Comparison of ENCODE assay signal across 30 cellular contexts in genomic region chr17:57302690-57303089, GRCh38. TPM values are rescaled to one million over a fixed set of nuclear protein-coding genes. Genes with fewer than 3 reads are reported as not detected.
DNase-seq lines count a peak whose midpoint lies in the region; ATAC-seq and TF ChIP-seq lines count a peak whose summit lies in the region.
"Had no signal": no experiment of that assay in that cellular context is flagged by ENCODE, and none has a peak within 500 bp of the region (broad histone marks: within the 10 kb centered on the region; RNA-seq: fewer than 3 reads in every experiment).

No MANE protein-coding gene starts in this region.

- H4K5ac ChIP-seq in H9 (ENCODE audit: insufficient read length, low read depth, low read length) = no peak overlapping the region

- ATAC-seq in activated CD4-positive, alpha-beta T cell treated with anti-CD3 and anti-CD28 coated beads for 36 hours = no peak
- ATAC-seq: GM23338 had no signal

- no peak for TF ChIP-seq CTCF in H9 (conservative IDR thresholded peaks at IDR 0.05)
- no peak for TF ChIP-seq CTCF in brain (conservative IDR thresholded peaks at IDR 0.05)
- TF ChIP-seq CTCF in progenitor cell of endocrine pancreas (IDR thresholded peaks at IDR 0.05; ENCODE audit: unreplicated experiment) = no peak
- TF ChIP-seq CTCF in Calu3 (IDR thresholded peaks at IDR 0.05; ENCODE audit: unreplicated experiment) = no peak
- TF ChIP-seq CTCF in ascending aorta (IDR thresholded peaks at IDR 0.05) = no peak

- peaks cover 0 to 12% of the 10 kb centered on the region in 2 donors for H3K36me3 ChIP-seq in ascending aorta
- H3K36me3 ChIP-seq: sigmoid colon had no signal

- no peak overlapping the region for H2BK12ac ChIP-seq in H9 (ENCODE audit: insufficient read length, low read depth, low read length)

- H3K27ac Mint-ChIP-seq in activated CD4-positive, alpha-beta T cell treated with anti-CD3 and anti-CD28 coated beads for 36 hours = peak overlapping the region; percentile 34
- H3K27ac Mint-ChIP-seq in H9 (peak overlapping the region in 2 of 3 experiments; percentile 55 to 65; a peak in 3 of 7 replicates), brain (peak overlapping the region; percentile 40 to 86 (median 45)), progenitor cell of endocrine pancreas (peak overlapping the region; percentile 59), Calu3 (ENCODE audit: unreplicated experiment) (no peak overlapping the region)
- H3K27ac Mint-ChIP-seq: CD4-positive, alpha-beta T cell; GM23338; HFFc6 had no signal

- H3K56ac ChIP-seq in H9 (ENCODE audit: insufficient read length, low read depth, low read length) = no peak overlapping the region

- H3K9me3 Mint-ChIP-seq in activated CD4-positive, alpha-beta T cell treated with anti-CD3 and anti-CD28 coated beads for 36 hours (ENCODE audit: low read depth) = peaks cover 9% of the 10 kb centered on the region
- H3K9me3 Mint-ChIP-seq in H9 (peaks cover 9 to 13% of the 10 kb centered on the region in 2 experiments), brain (peaks cover 20 to 38% (median 32%) of the 10 kb centered on the region in 5 experiments), progenitor cell of endocrine pancreas (ENCODE audit: low read depth) (peaks cover 3% of the 10 kb centered on the region), Calu3 (ENCODE audit: low read depth, unreplicated experiment) (no peaks in the 10 kb centered on the region)
- H3K9me3 Mint-ChIP-seq: CD4-positive, alpha-beta T cell; HFFc6 had no signal

- peaks cover 17% of the 10 kb centered on the region for H3K4me1 Mint-ChIP-seq in activated CD4-positive, alpha-beta T cell treated with anti-CD3 and anti-CD28 coated beads for 36 hours
- H3K4me1 Mint-ChIP-seq in H9 (peaks cover 17 to 20% of the 10 kb centered on the region in 2 experiments), brain (peaks cover 66% of the 10 kb centered on the region), progenitor cell of endocrine pancreas (ENCODE audit: low read depth) (peaks cover 5% of the 10 kb centered on the region), Calu3 (ENCODE audit: low read depth, unreplicated experiment) (no peaks in the 10 kb centered on the region)

- H3K23me2 ChIP-seq in H9 (ENCODE audit: insufficient read length, low read depth, low read length, poor library complexity, severe bottlenecking) = no peaks in the 10 kb centered on the region

- CTCF ChIA-PET in activated CD4-positive, alpha-beta T cell treated with anti-CD3 and anti-CD28 coated beads for 36 hours (lab: Charles Lee) = interaction anchor here (0.6 kb wide), 1 partner anchor 218 kb away, joined by 3 read pairs; no protein-coding TSS in a partner anchor
- CTCF ChIA-PET in Calu3 (lab: Charles Lee) = no interaction called here

- H4K20me1 ChIP-seq in H9 (ENCODE audit: control insufficient read depth, insufficient read depth, insufficient read length) = no peaks in the 10 kb centered on the region

- H3K4ac ChIP-seq in H9 (ENCODE audit: low read depth, low read length) = no peak overlapping the region

- no peak overlapping the region for H3T11ph ChIP-seq in H9 (ENCODE audit: low read length)

- H3K27me3 Mint-ChIP-seq in activated CD4-positive, alpha-beta T cell treated with anti-CD3 and anti-CD28 coated beads for 36 hours = no peaks in the 10 kb centered on the region
- H3K27me3 Mint-ChIP-seq in H9 (ENCODE audit: low read depth) = no peaks in the 10 kb centered on the region
- H3K27me3 Mint-ChIP-seq in brain = no peaks in the 10 kb centered on the region
- no peaks in the 10 kb centered on the region for H3K27me3 Mint-ChIP-seq in progenitor cell of endocrine pancreas
- no peaks in the 10 kb centered on the region for H3K27me3 Mint-ChIP-seq in Calu3 (ENCODE audit: unreplicated experiment)
- H3K27me3 Mint-ChIP-seq: activated naive CD8-positive, alpha-beta T cell treated with anti-CD3 and anti-CD28 coated beads for 36 hours; CD4-positive, alpha-beta T cell had no signal

- H3K79me1 ChIP-seq in H9 (ENCODE audit: insufficient read depth, low read depth, low read length, poor library complexity, severe bottlenecking) = no peaks in the 10 kb centered on the region

- H2AFZ ChIP-seq in H9 (ENCODE audit: low read length) = no peak overlapping the region
- H2AFZ ChIP-seq: GM23338 had no signal

- H3K4me2 ChIP-seq in H9 (ENCODE audit: insufficient read depth, insufficient read length, low read length) = no peak overlapping the region
- H3K4me2 ChIP-seq: GM23338 had no signal

- intact Hi-C loops in activated CD4-positive, alpha-beta T cell treated with anti-CD3 and anti-CD28 coated beads for 36 hours (cut with DNase I, micrococcal nuclease) = no loop called here
- intact Hi-C loops in Calu3 (cut with micrococcal nuclease; ENCODE audit: unreplicated experiment) = no loop called here
- intact Hi-C loops in ascending aorta (cut with DNase I) = no loop called here

- POLR2A ChIA-PET in activated CD4-positive, alpha-beta T cell treated with anti-CD3 and anti-CD28 coated beads for 36 hours (lab: Charles Lee) = no interaction called here

- no peak overlapping the region for H3K23ac ChIP-seq in H9 (ENCODE audit: insufficient read length, low read depth, low read length)

- no CpG with 5 or more reads among the region's 3 CpGs for WGBS in H9 (ENCODE audit: extremely low coverage, insufficient read length, low lambda C conversion rate)

- no peak for DNase-seq in activated CD4-positive, alpha-beta T cell treated with anti-CD3 and anti-CD28 coated beads for 36 hours
- DNase-seq in activated CD4-positive, alpha-beta T cell treated with anti-CD3 and anti-CD28 coated beads for 48 hours = no peak
- DNase-seq in H9 (no peak), progenitor cell of endocrine pancreas (ENCODE audit: low spot score, unreplicated experiment) (no peak), Calu3 (no peak), ascending aorta (ENCODE audit: low spot score in 2 of 2) (no peak), dedifferentiated amniotic fluid mesenchymal stem cell (ENCODE audit: extremely low spot score) (no peak)
- DNase-seq: 8988T; activated CD4-positive, alpha-beta T cell treated with anti-CD3 and anti-CD28 coated beads for 4 hours; activated naive CD8-positive, alpha-beta T cell treated with anti-CD3 and anti-CD28 coated beads for 36 hours; CD4-positive, alpha-beta T cell; effector memory CD4-positive, alpha-beta T cell; erythroblast; HFFc6; islet precursor cell; left ventricle myocardium inferior; mesendoderm; MV-4-11; NCI-H1436; NCI-H2107; NCI-H748 treated with DMSO at 0.1 percent for 48 hours; Peyer's patch; psoas muscle; SHP77; sigmoid colon; stimulated activated CD4-positive, alpha-beta T cell treated with anti-CD3 and anti-CD28 coated beads, Interleukin-4, amount 100 ng/mL, for 24 hours had no signal

- H2BK15ac ChIP-seq in H9 (ENCODE audit: low read depth, low read length) = no peak overlapping the region

- no peak overlapping the region for H2BK20ac ChIP-seq in H9 (ENCODE audit: low read depth, low read length, poor library complexity, severe bottlenecking)

- no peak overlapping the region for H3K14ac ChIP-seq in H9 (ENCODE audit: insufficient read depth, low read length)

- H3K18ac ChIP-seq in H9 (ENCODE audit: insufficient read length, low read depth, low read length) = no peak overlapping the region

- H2BK120ac ChIP-seq in H9 (ENCODE audit: low read depth, low read length, poor library complexity, severe bottlenecking) = no peak overlapping the region

- H3K4me3 ChIP-seq in ascending aorta = no peak overlapping the region
- H3K4me3 ChIP-seq: coronary artery, GM23338, left ventricle myocardium inferior, Peyer's patch, psoas muscle, sigmoid colon, suprapubic skin had no signal

- H2AK5ac ChIP-seq in H9 (ENCODE audit: insufficient read length, low read length) = no peak overlapping the region

- H3K4me1 ChIP-seq in H9 (ENCODE audit: insufficient read depth, low read length) = no peaks in the 10 kb centered on the region
- no peaks in the 10 kb centered on the region for H3K4me1 ChIP-seq in ascending aorta
- H3K4me1 ChIP-seq: Peyer's patch, sigmoid colon, suprapubic skin had no signal

- no peak overlapping the region for H4K8ac ChIP-seq in H9 (replicated peaks; ENCODE audit: insufficient read length, low read depth, low read length)

- H3K27me3 ChIP-seq in H9 (ENCODE audit: insufficient read depth, low read length) (no peaks in the 10 kb centered on the region), ascending aorta (no peaks in the 10 kb centered on the region)
- H3K27me3 ChIP-seq: Peyer's patch, sigmoid colon, suprapubic skin had no signal

- no peak overlapping the region for H3K9ac ChIP-seq in H9 (ENCODE audit: extremely low read depth, insufficient read length, low read length)

- H3K79me2 ChIP-seq in H9 (ENCODE audit: insufficient read depth, low read length) = no peaks in the 10 kb centered on the region

- BruUV-seq in Calu3 (replicated peaks; lab: Mats Ljungman, UMichigan) = no TSS peak

- H3K9me3 ChIP-seq in H9 (ENCODE audit: control insufficient read depth, low read depth, low read length) (peaks cover 2% of the 10 kb centered on the region), ascending aorta (no peaks in the 10 kb centered on the region)
- H3K9me3 ChIP-seq: Peyer's patch, psoas muscle, sigmoid colon, suprapubic skin had no signal

- no peak overlapping the region for H2BK5ac ChIP-seq in H9 (ENCODE audit: insufficient read length, low read length)

- peaks cover 33% of the 10 kb centered on the region for H3K36me3 Mint-ChIP-seq in activated CD4-positive, alpha-beta T cell treated with anti-CD3 and anti-CD28 coated beads for 36 hours (ENCODE audit: low read depth)
- H3K36me3 Mint-ChIP-seq in H9 (ENCODE audit: insufficient read depth in 1 of 3, low read depth in 3 of 3) (peaks cover 28 to 42% (median 34%) of the 10 kb centered on the region in 3 experiments), brain (peaks cover 83% of the 10 kb centered on the region), progenitor cell of endocrine pancreas (ENCODE audit: insufficient read depth) (peaks cover 33% of the 10 kb centered on the region), Calu3 (ENCODE audit: insufficient read depth, unreplicated experiment) (no peaks in the 10 kb centered on the region)

- H4K91ac ChIP-seq in H9 (ENCODE audit: insufficient read length, low read depth, low read length) = no peak overlapping the region

- no peak overlapping the region for H3K27ac ChIP-seq in H9 (ENCODE audit: insufficient read length, low read depth, low read length)
- H3K27ac ChIP-seq in ascending aorta = no peak overlapping the region
- H3K27ac ChIP-seq: coronary artery, left ventricle myocardium inferior, Peyer's patch, psoas muscle, sigmoid colon, suprapubic skin had no signal

- no peak overlapping the region for H3K4me3 Mint-ChIP-seq in activated CD4-positive, alpha-beta T cell treated with anti-CD3 and anti-CD28 coated beads for 36 hours
- H3K4me3 Mint-ChIP-seq in H9 = no peak overlapping the region
- no peak overlapping the region for H3K4me3 Mint-ChIP-seq in brain
- no peak overlapping the region for H3K4me3 Mint-ChIP-seq in progenitor cell of endocrine pancreas (ENCODE audit: low read depth)
- H3K4me3 Mint-ChIP-seq in Calu3 (ENCODE audit: low read depth, unreplicated experiment) = no peak overlapping the region
- H3K4me3 Mint-ChIP-seq: activated naive CD8-positive, alpha-beta T cell treated with anti-CD3 and anti-CD28 coated beads for 36 hours; CD4-positive, alpha-beta T cell; GM23338; HFFc6 had no signal

RNA-seq across cellular contexts. Expression of gene MSI2, which starts 46.4 kb away (rescaled TPM):
- 10 to 100 TPM; 55.3 to 57.2 TPM for total RNA-seq in activated CD4-positive, alpha-beta T cell treated with anti-CD3 and anti-CD28 coated beads for 36 hours
- 82.6 and 98.5 TPM in 2 replicates for total RNA-seq in H9 (2021)
- 79.1 TPM for polyA plus RNA-seq in brain (ENCODE audit: insufficient read depth, low read depth, low replicate concordance)
- 161 and 164 TPM in 2 replicates for total RNA-seq in progenitor cell of endocrine pancreas
- total RNA-seq in Calu3 (2022) = 66.4 and 69.5 TPM in 2 replicates
- 11.7 TPM for total RNA-seq in ascending aorta
